Comparison of ENCODE assay signal across 10 cellular contexts in the genomic region with DNA sequence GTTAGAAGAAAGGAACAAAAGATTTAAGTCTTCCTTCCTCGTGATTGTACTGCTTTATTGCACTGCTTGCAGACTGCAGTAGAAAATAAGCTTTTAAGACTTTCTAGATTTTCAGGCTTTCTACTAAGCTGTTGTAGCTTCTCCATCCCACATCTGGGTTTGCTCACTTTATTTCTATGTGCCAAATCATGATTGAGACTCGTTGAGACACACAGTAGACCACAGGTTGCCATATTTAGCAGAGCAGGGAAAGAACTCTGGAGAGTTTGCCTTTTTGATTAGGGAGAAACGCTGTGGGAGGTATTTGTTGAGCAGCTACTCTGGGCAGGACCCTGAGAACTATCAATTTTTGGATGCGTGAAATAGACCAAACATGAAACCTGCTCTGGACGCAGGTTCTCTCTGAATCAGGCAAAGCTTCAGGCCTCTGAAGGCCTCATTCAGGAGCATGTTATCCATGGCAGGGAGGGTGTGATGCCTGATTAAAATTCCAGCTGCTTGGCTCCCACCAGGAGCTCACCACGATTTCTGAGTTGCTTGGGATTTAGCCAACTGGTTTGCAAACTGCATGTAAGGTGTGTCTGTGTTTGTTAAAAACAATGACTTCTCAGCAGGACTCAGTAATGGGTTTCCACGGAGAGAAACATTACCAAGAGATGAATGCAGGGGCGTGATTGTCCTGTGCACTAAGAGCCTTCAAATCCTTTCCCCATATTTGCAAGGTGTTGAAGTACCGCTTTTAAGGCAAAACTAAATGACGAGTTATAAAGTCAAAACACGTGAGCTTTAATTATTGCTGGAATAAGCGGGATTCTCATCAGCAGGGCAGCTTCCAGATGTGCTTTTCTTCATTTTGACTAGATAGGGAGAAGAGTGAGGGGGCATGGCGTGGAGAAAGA.
A peak's percentile ranks its signal among the peaks of the same experiment; 100 is the strongest.
DNase-seq lines count a peak whose midpoint lies in the region; TF ChIP-seq lines count a peak whose summit lies in the region.
"Had no signal": no experiment of that assay in that cellular context is flagged by ENCODE, and none has a peak within 500 bp of the region (broad histone marks: within the 10 kb centered on the region; RNA-seq: fewer than 3 reads in every experiment).

No MANE protein-coding gene starts in this region.

- H3K36me3 Mint-ChIP-seq in H9 (ENCODE audit: insufficient read depth in 1 of 3, low read depth in 3 of 3) = peaks cover 2 to 6% (median 3%) of the 10 kb centered on the region in 3 experiments; a peak in 4 of 7 replicates
- H3K36me3 Mint-ChIP-seq in endothelial cell (ENCODE audit: low read depth, unreplicated experiment) = no peaks in the 10 kb centered on the region
- H3K36me3 Mint-ChIP-seq in progenitor cell of endocrine pancreas (ENCODE audit: insufficient read depth) = no peaks in the 10 kb centered on the region
- H3K36me3 Mint-ChIP-seq: IgD-negative memory B cell had no signal

- H3K27ac ChIP-seq in H9 (ENCODE audit: insufficient read length, low read depth, low read length) = peak overlapping the region; percentile 40

- no peaks in the 10 kb centered on the region for H3K23me2 ChIP-seq in H9 (ENCODE audit: insufficient read length, low read depth, low read length, poor library complexity, severe bottlenecking)

- H3K4me1 Mint-ChIP-seq in H9 (peaks cover 66 to 81% of the 10 kb centered on the region in 2 experiments), endothelial cell (ENCODE audit: unreplicated experiment) (peaks cover 22% of the 10 kb centered on the region), progenitor cell of endocrine pancreas (ENCODE audit: low read depth) (peaks cover 34% of the 10 kb centered on the region)
- H3K4me1 Mint-ChIP-seq: IgD-negative memory B cell had no signal

- no peak overlapping the region for H2AK5ac ChIP-seq in H9 (ENCODE audit: insufficient read length, low read length)

- no peaks in the 10 kb centered on the region for H4K20me1 ChIP-seq in H9 (ENCODE audit: control insufficient read depth, insufficient read depth, insufficient read length)

- H3K18ac ChIP-seq in H9 (ENCODE audit: insufficient read length, low read depth, low read length) = peak overlapping the region; percentile 46

- intact Hi-C loops in posterior vena cava (cut with DNase I) = no loop called here

- no peak overlapping the region for H2BK12ac ChIP-seq in H9 (ENCODE audit: insufficient read length, low read depth, low read length)

- peak overlapping the region; percentile 9 for H3K4me2 ChIP-seq in H9 (ENCODE audit: insufficient read depth, insufficient read length, low read length)

- H3K9me3 ChIP-seq in H9 (ENCODE audit: control insufficient read depth, low read depth, low read length) = no peaks in the 10 kb centered on the region

- H2BK20ac ChIP-seq in H9 (ENCODE audit: low read depth, low read length, poor library complexity, severe bottlenecking) = no peak overlapping the region

- DNase-seq in H9 (no peak), NCI-H345 treated with DMSO at 0.1 percent for 48 hours (lab: John Stamatoyannopoulos, UW; ENCODE audit: unreplicated experiment) (peak; percentile 83), endothelial cell (ENCODE audit: low spot score) (no peak), progenitor cell of endocrine pancreas (ENCODE audit: low spot score, unreplicated experiment) (no peak), SIG-M5 (lab: John Stamatoyannopoulos, UW) (no peak), T1000 (lab: John Stamatoyannopoulos, UW) (no peak), posterior vena cava (ENCODE audit: low spot score) (no peak)
- DNase-seq in stimulated activated CD4-positive, alpha-beta T cell treated with anti-CD3 and anti-CD28 coated beads, Interleukin-15, amount 100 ng/mL, for 24 hours = no peak

- H3K4me1 ChIP-seq in H9 (ENCODE audit: insufficient read depth, low read length) = peaks cover 29% of the 10 kb centered on the region

- no peak overlapping the region for H4K91ac ChIP-seq in H9 (ENCODE audit: insufficient read length, low read depth, low read length)

- H3K14ac ChIP-seq in H9 (ENCODE audit: insufficient read depth, low read length) = no peak overlapping the region

- H3K27me3 ChIP-seq in H9 (ENCODE audit: insufficient read depth, low read length) = no peaks in the 10 kb centered on the region

- H2BK5ac ChIP-seq in H9 (ENCODE audit: insufficient read length, low read length) = no peak overlapping the region

- H3K4ac ChIP-seq in H9 (ENCODE audit: low read depth, low read length) = no peak overlapping the region

- H3K9me3 Mint-ChIP-seq in H9 (no peaks in the 10 kb centered on the region), endothelial cell (ENCODE audit: unreplicated experiment) (no peaks in the 10 kb centered on the region), progenitor cell of endocrine pancreas (ENCODE audit: low read depth) (no peaks in the 10 kb centered on the region)
- H3K9me3 Mint-ChIP-seq: T-helper 2 cell treated with Interferon-gamma antibody and Interleukin-4, amounts not matched to agents 5 μg/mL and 100 μg/mL, for 36 hours had no signal

- H3K23ac ChIP-seq in H9 (ENCODE audit: insufficient read length, low read depth, low read length) = no peak overlapping the region

- H4K5ac ChIP-seq in H9 (ENCODE audit: insufficient read length, low read depth, low read length) = no peak overlapping the region

- no peak overlapping the region for H2AFZ ChIP-seq in H9 (ENCODE audit: low read length)

- H3K27ac Mint-ChIP-seq in H9 (peak overlapping the region; percentile 91 to 98 (median 91)), endothelial cell (ENCODE audit: unreplicated experiment) (peak overlapping the region; percentile 52), progenitor cell of endocrine pancreas (peak overlapping the region; percentile 62)
- H3K27ac Mint-ChIP-seq: IgD-negative memory B cell; T-helper 2 cell treated with Interferon-gamma antibody and Interleukin-4, amounts not matched to agents 5 μg/mL and 100 μg/mL, for 36 hours had no signal

- peaks cover 2% of the 10 kb centered on the region for H3K79me1 ChIP-seq in H9 (ENCODE audit: insufficient read depth, low read depth, low read length, poor library complexity, severe bottlenecking)

- peaks cover 16% of the 10 kb centered on the region; the same call in 1 of the 2 replicates for H3K79me2 ChIP-seq in H9 (ENCODE audit: insufficient read depth, low read length)

- H3K56ac ChIP-seq in H9 (ENCODE audit: insufficient read length, low read depth, low read length) = no peak overlapping the region

- no CpG with 5 or more reads among the region's 13 CpGs for WGBS in H9 (ENCODE audit: extremely low coverage, insufficient read length, low lambda C conversion rate)

- no peak overlapping the region for H4K8ac ChIP-seq in H9 (replicated peaks; ENCODE audit: insufficient read length, low read depth, low read length)

- no peak overlapping the region for H2BK120ac ChIP-seq in H9 (ENCODE audit: low read depth, low read length, poor library complexity, severe bottlenecking)

- TF ChIP-seq CTCF in H9 (conservative IDR thresholded peaks at IDR 0.05) (no peak), endothelial cell (IDR thresholded peaks at IDR 0.05; ENCODE audit: unreplicated experiment) (no peak), progenitor cell of endocrine pancreas (IDR thresholded peaks at IDR 0.05; ENCODE audit: unreplicated experiment) (no peak)

- H3K4me3 Mint-ChIP-seq in H9 = peak overlapping the region; percentile 18 to 34; a peak in 4 of 5 replicates
- H3K4me3 Mint-ChIP-seq in endothelial cell (ENCODE audit: unreplicated experiment) = no peak overlapping the region
- no peak overlapping the region for H3K4me3 Mint-ChIP-seq in progenitor cell of endocrine pancreas (ENCODE audit: low read depth)
- H3K4me3 Mint-ChIP-seq: IgD-negative memory B cell; T-helper 2 cell treated with Interferon-gamma antibody and Interleukin-4, amounts not matched to agents 5 μg/mL and 100 μg/mL, for 36 hours had no signal

- H3K9ac ChIP-seq in H9 (ENCODE audit: extremely low read depth, insufficient read length, low read length) = no peak overlapping the region

- no peaks in the 10 kb centered on the region for H3K27me3 Mint-ChIP-seq in H9 (ENCODE audit: low read depth)
- H3K27me3 Mint-ChIP-seq in endothelial cell (ENCODE audit: unreplicated experiment) = peaks cover 3% of the 10 kb centered on the region
- no peaks in the 10 kb centered on the region for H3K27me3 Mint-ChIP-seq in progenitor cell of endocrine pancreas

- no peak overlapping the region for H2BK15ac ChIP-seq in H9 (ENCODE audit: low read depth, low read length)

- no peak overlapping the region for H3T11ph ChIP-seq in H9 (ENCODE audit: low read length)

Comparison
In these comparisons a context has a peak if more than half of its experiments do, and no peak if none do; other contexts are left out.
1. H3K4me3 Mint-ChIP-seq: peak in H9 (2 of 2); none in endothelial cell (single experiment) and progenitor cell of endocrine pancreas (single experiment).
2. Peak in every context shown above with its lines, with median percentiles within 50 percentile points of each other: H3K27ac Mint-ChIP-seq.